ENCODE assay signal across 9 cellular contexts in the genomic region with DNA sequence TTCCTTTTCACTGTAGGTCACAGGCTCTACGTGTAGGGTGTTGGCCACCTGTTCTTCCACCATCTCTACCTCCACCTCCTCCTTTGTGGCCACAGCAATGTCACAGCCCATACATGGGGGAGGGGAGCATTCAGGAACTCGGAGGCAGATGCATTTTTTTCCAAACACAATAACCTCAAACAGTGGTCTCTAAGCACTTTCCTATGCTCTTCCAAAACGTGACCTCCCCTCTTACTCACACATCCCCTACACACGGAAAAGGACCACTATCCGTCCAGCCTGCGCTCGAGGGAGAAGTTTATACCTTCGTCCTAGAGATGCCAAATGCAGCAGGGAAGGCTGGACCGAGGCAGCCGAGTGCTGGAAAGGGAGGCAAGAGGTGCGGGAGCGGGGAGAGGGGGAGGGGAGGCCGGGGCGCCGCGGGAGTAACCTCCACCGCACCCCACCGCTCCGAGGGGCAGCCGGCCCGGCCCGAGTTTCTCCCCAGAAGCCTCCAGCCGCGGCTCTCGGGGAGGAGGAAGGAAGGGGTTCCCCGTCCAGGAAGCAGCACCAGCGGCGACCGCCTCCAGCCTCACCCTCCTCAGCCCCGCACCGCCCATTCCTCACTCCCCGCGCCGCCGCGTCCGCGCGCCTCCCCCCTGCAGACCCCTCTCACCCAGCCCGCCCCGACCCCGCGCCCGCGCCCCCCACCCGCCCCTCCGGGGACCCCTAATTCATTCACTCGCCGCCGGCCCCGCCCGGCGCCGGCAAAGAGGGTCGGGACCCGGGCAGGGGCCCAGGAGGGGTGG. TPM values are rescaled to one million over a fixed set of nuclear protein-coding genes. Genes with fewer than 3 reads are reported as not detected.
DNase-seq lines count a peak whose midpoint lies in the region; ATAC-seq, FAIRE-seq and TF ChIP-seq lines count a peak whose summit lies in the region.
"Had no signal": no experiment of that assay in that cellular context is flagged by ENCODE, and none has a peak within 500 bp of the region (broad histone marks: within the 10 kb centered on the region; RNA-seq: fewer than 3 reads in every experiment).

No MANE protein-coding gene starts in this region.

- no peaks in the 10 kb centered on the region for H3K9me3 ChIP-seq in Karpas-422 (ENCODE audit: low read length)
- H3K9me3 ChIP-seq in WERI-Rb-1 (ENCODE audit: severe bottlenecking), result no peaks in the 10 kb centered on the region
- no peaks in the 10 kb centered on the region for H3K9me3 ChIP-seq in breast epithelium
- H3K9me3 ChIP-seq in keratinocyte (ENCODE audit: control insufficient read depth, low read depth, low read length), result no peaks in the 10 kb centered on the region

- peak overlapping the region; percentile 58 for H3K27ac ChIP-seq in Karpas-422 (ENCODE audit: low read length)
- H3K27ac ChIP-seq in WERI-Rb-1, result peak overlapping the region; percentile 92
- peak overlapping the region; percentile 95 to 98 for H3K27ac ChIP-seq in breast epithelium
- peak overlapping the region; percentile 71 for H3K27ac ChIP-seq in keratinocyte (ENCODE audit: control insufficient read depth, insufficient read depth, low read length)

- intact Hi-C loops in breast epithelium (cut with DNase I; ENCODE audit: low total_unique reads), result no loop called here

- H3K36me3 ChIP-seq in Karpas-422 (ENCODE audit: insufficient read depth, low read length) (peaks cover 8% of the 10 kb centered on the region), WERI-Rb-1 (peaks cover 2% of the 10 kb centered on the region; the same call in 1 of the 2 replicates), breast epithelium (no peaks in the 10 kb centered on the region), keratinocyte (ENCODE audit: control insufficient read depth in 2 of 2, extremely low read depth in 1 of 2, insufficient read depth in 2 of 2, low read length in 2 of 2) (peaks cover under 1 to 1% of the 10 kb centered on the region in 2 experiments)

- H4K20me1 ChIP-seq in Karpas-422 (ENCODE audit: insufficient read depth, low read depth, low read length), result no peaks in the 10 kb centered on the region
- no peaks in the 10 kb centered on the region for H4K20me1 ChIP-seq in keratinocyte (ENCODE audit: control insufficient read depth, extremely low read depth, insufficient read depth, low read length)

- no peak for FAIRE-seq in keratinocyte (lab: Jason Lieb, UNC)
- FAIRE-seq: colon had no signal

- H3K27me3 ChIP-seq in Karpas-422 (ENCODE audit: low read length) (no peaks in the 10 kb centered on the region), WERI-Rb-1 (ENCODE audit: insufficient read depth, low read depth, severe bottlenecking) (no peaks in the 10 kb centered on the region), breast epithelium (no peaks in the 10 kb centered on the region), keratinocyte (ENCODE audit: control insufficient read depth, extremely low read depth, insufficient read depth, low read length) (no peaks in the 10 kb centered on the region)

- H3K9ac ChIP-seq in Karpas-422 (ENCODE audit: low read length) (peak overlapping the region; percentile 91), keratinocyte (ENCODE audit: control insufficient read depth, extremely low read depth, insufficient read depth, low read length) (peak overlapping the region; percentile 84)

- no peak for TF ChIP-seq POLR2A in breast epithelium (IDR thresholded peaks at IDR 0.05)

- TF ChIP-seq CTCF in WERI-Rb-1 (IDR thresholded peaks at IDR 0.05; ENCODE audit: low read depth, low read length) (no peak), breast epithelium (IDR thresholded peaks at IDR 0.05) (no peak), keratinocyte (optimal IDR thresholded peaks at IDR 0.05 in 1 of 3, IDR thresholded peaks at IDR 0.05 in 1 of 3, conservative IDR thresholded peaks at IDR 0.05 in 1 of 3; ENCODE audit: extremely low read depth in 1 of 3, insufficient read depth in 2 of 3, low read length in 3 of 3) (no peak)

- dilution Hi-C loops in keratinocyte (cut with MboI; ENCODE audit: extremely low pct_ligation_motif_present, low sequenced_read_pairs), result no loop called here

- no peaks in the 10 kb centered on the region for H3K9me1 ChIP-seq in keratinocyte (ENCODE audit: control insufficient read depth, extremely low read depth, insufficient read depth, low read length)

- DNase-seq in D341Med (ENCODE audit: low spot score), result peak; percentile 68
- peak; percentile 72 for DNase-seq in Karpas-422
- DNase-seq in WERI-Rb-1, result peak; percentile 72
- DNase-seq in breast epithelium (ENCODE audit: low spot score in 2 of 2), result peak in 1 of 2 donors; percentile 53
- no peak for DNase-seq in keratinocyte (ENCODE audit: low read depth, low spot score)
- DNase-seq in stimulated activated CD4-positive, alpha-beta T cell treated with anti-CD3 and anti-CD28 coated beads, Interleukin-12 subunit alpha, Interleukin-12 subunit beta, amount 100 ng/mL, for 24 hours (ENCODE audit: low read depth in 2 of 2), result peak; percentile 10 to 31
- DNase-seq in GF-D8 (lab: John Stamatoyannopoulos, UW), result no peak

- peak; percentile 25 for ATAC-seq in GM21576 (IDR thresholded peaks at IDR 0.05; ENCODE audit: unreplicated experiment)

- H3K4me2 ChIP-seq in Karpas-422 (ENCODE audit: low read depth, low read length, poor library complexity, severe bottlenecking) (peak overlapping the region; percentile 95), keratinocyte (ENCODE audit: control insufficient read depth, extremely low read depth, insufficient read depth, low read depth, low read length) (peak overlapping the region; percentile 93)

- peak overlapping the region; percentile 90 for H3K4me3 ChIP-seq in Karpas-422 (ENCODE audit: low read length)
- H3K4me3 ChIP-seq in WERI-Rb-1 (ENCODE audit: low read depth, low read length), result peak overlapping the region; percentile 62
- peak overlapping the region; percentile 95 to 99 (median 99) for H3K4me3 ChIP-seq in breast epithelium
- peak overlapping the region; percentile 76 to 90 (median 90) for H3K4me3 ChIP-seq in keratinocyte (ENCODE audit: control insufficient read depth in 2 of 3, extremely low read depth in 1 of 3, insufficient read depth in 2 of 3, low read depth in 1 of 3, low read length in 3 of 3)

- H3K4me1 ChIP-seq in Karpas-422 (ENCODE audit: low read length) (peaks cover 58% of the 10 kb centered on the region), breast epithelium (peaks cover 0 to 3% of the 10 kb centered on the region in 2 donors), keratinocyte (ENCODE audit: control insufficient read depth, extremely low read depth, insufficient read depth, low read length) (peaks cover 4% of the 10 kb centered on the region)

- H3K9me2 ChIP-seq in Karpas-422 (replicated peaks; ENCODE audit: insufficient read depth, low read length), result no peaks in the 10 kb centered on the region

- H2AFZ ChIP-seq in Karpas-422 (ENCODE audit: low read length) (no peak overlapping the region), keratinocyte (ENCODE audit: control insufficient read depth, low read length) (peak overlapping the region; percentile 74)

- H3K79me2 ChIP-seq in Karpas-422 (ENCODE audit: low read length) (peaks cover 50% of the 10 kb centered on the region), keratinocyte (ENCODE audit: control insufficient read depth, insufficient read depth, low read length) (peaks cover 46% of the 10 kb centered on the region)

RNA-seq across cellular contexts. Expression of a gene that starts 0.6 kb away (rescaled TPM):
- 13.5 and 35.8 TPM in 2 replicates for total RNA-seq in Karpas-422 (2014; rRNA removed; shearing (Covaris generic); ENCODE audit: low replicate concordance)
- total RNA-seq in breast epithelium, result 10 to 100 TPM; 10.6 to 15.7 (median 14.3) TPM
- polyA plus RNA-seq in keratinocyte, result 15.0 to 26.1 TPM (median 15.6 TPM) in 3 replicates
- polyA plus RNA-seq in keratinocyte (2011; ENCODE audit: low read depth), result 37.3 TPM
- 14.4 and 27.1 TPM in 2 replicates for polyA plus RNA-seq in keratinocyte (2011; cell fraction: cytosol; rRNA removed)
- polyA plus RNA-seq in keratinocyte (2011; cell fraction: nucleus; rRNA removed), result 15.9 and 22.1 TPM in 2 replicates
- polyA plus RNA-seq in keratinocyte (2012; ENCODE audit: low replicate concordance), result 13.7 and 15.4 TPM in 2 replicates
- 6.7 to 20.9 TPM (median 11.0 TPM) in 3 replicates for polyA minus RNA-seq in keratinocyte
- 14.2 TPM for polyA minus RNA-seq in keratinocyte (2011; cell fraction: cytosol; rRNA and poly(A)+ RNA removed)
- 9.9 and 19.0 TPM in 2 replicates for polyA minus RNA-seq in keratinocyte (2011; cell fraction: nucleus; rRNA and poly(A)+ RNA removed)

RNA-seq across cellular contexts. Expression of a gene that starts 55.1 kb away (rescaled TPM):
- 4.9 and 18.3 TPM in 2 replicates for total RNA-seq in Karpas-422 (2014; rRNA removed; shearing (Covaris generic); ENCODE audit: low replicate concordance)
- 10 to 100 TPM; 29.5 to 52.4 (median 46.9) TPM for total RNA-seq in breast epithelium
- 8.0 to 13.6 TPM (median 8.5 TPM) in 3 replicates for polyA plus RNA-seq in keratinocyte
- 8.8 TPM for polyA plus RNA-seq in keratinocyte (2011; ENCODE audit: low read depth)
- 10.6 and 19.8 TPM in 2 replicates for polyA plus RNA-seq in keratinocyte (2011; cell fraction: cytosol; rRNA removed)
- 4.6 and 6.9 TPM in 2 replicates for polyA plus RNA-seq in keratinocyte (2011; cell fraction: nucleus; rRNA removed)
- 7.7 and 9.7 TPM in 2 replicates for polyA plus RNA-seq in keratinocyte (2012; ENCODE audit: low replicate concordance)
- 0.86 to 6.1 TPM in 2 of 3 replicates, not detected in the other for polyA minus RNA-seq in keratinocyte
- polyA minus RNA-seq in keratinocyte (2011; cell fraction: cytosol; rRNA and poly(A)+ RNA removed), result 5.0 TPM
- 1.1 TPM in 2 replicates for polyA minus RNA-seq in keratinocyte (2011; cell fraction: nucleus; rRNA and poly(A)+ RNA removed)

RNA-seq across cellular contexts. Expression of a gene that starts 55.2 kb away (rescaled TPM):
- not detected in 2 replicates for total RNA-seq in Karpas-422 (2014; rRNA removed; shearing (Covaris generic); ENCODE audit: low replicate concordance)
- total RNA-seq in breast epithelium, result 1 to 10 TPM; 1.1 to 4.2 (median 2.0) TPM
- polyA plus RNA-seq in keratinocyte, result 0.02 to 0.10 TPM (median 0.05 TPM) in 3 replicates
- polyA plus RNA-seq in keratinocyte (2011; ENCODE audit: low read depth), result 0.52 TPM
- 0.21 and 0.23 TPM in 2 replicates for polyA plus RNA-seq in keratinocyte (2011; cell fraction: cytosol; rRNA removed)
- 0.15 and 0.18 TPM in 2 replicates for polyA plus RNA-seq in keratinocyte (2011; cell fraction: nucleus; rRNA removed)
- 0.30 TPM in 1 of 2 replicates, not detected in the other for polyA plus RNA-seq in keratinocyte (2012; ENCODE audit: low replicate concordance)
- 0.10 to 0.22 TPM in 2 of 3 replicates, not detected in the other for polyA minus RNA-seq in keratinocyte
- polyA minus RNA-seq in keratinocyte (2011; cell fraction: cytosol; rRNA and poly(A)+ RNA removed), result not detected
- polyA minus RNA-seq in keratinocyte (2011; cell fraction: nucleus; rRNA and poly(A)+ RNA removed), result 0.47 TPM in 1 of 2 replicates, not detected in the other

Comparison
In these comparisons a context has a peak if more than half of its experiments do, and no peak if none do; other contexts are left out.
1. DNase-seq: peak in D341Med (single experiment), Karpas-422 (single experiment), WERI-Rb-1 (single experiment) and stimulated activated CD4-positive, alpha-beta T cell treated with anti-CD3 and anti-CD28 coated beads, Interleukin-12 subunit alpha, Interleukin-12 subunit beta, amount 100 ng/mL, for 24 hours (2 of 2); none in keratinocyte (single experiment) and GF-D8 (single experiment).
2. Peak in every context shown above with its lines, with median percentiles within 50 percentile points of each other: H3K27ac ChIP-seq and H3K4me3 ChIP-seq.